ENCODE assay signal across 9 cellular contexts in the genomic region with DNA sequence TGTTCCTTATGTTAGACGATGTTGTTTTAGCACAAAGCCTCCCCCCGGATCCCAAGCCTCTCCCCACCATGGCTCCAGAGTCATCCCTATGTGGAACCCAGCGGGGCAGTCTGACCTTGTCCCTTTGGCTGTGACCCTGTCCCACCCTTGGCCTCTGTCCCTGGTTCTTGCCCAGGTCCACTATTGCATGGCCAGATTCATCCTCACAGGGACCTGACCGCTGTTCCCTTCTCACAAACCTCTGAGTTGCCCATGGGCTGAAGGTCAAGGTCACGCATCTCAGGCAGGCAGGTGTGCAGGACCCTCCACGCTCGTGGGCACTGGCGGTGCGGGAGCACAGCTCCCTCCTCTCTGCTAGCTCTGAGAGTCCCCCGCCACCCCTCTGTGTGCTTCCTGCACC. TPM values are rescaled to one million over a fixed set of nuclear protein-coding genes. Genes with fewer than 3 reads are reported as not detected.
DNase-seq lines count a peak whose midpoint lies in the region; ATAC-seq and TF ChIP-seq lines count a peak whose summit lies in the region.
"Had no signal": no experiment of that assay in that cellular context is flagged by ENCODE, and none has a peak within 500 bp of the region (broad histone marks: within the 10 kb centered on the region; RNA-seq: fewer than 3 reads in every experiment).

No MANE protein-coding gene starts in this region.

- peak overlapping the region; percentile 91 for H3K27ac Mint-ChIP-seq in activated CD4-positive, alpha-beta T cell treated with anti-CD3 and anti-CD28 coated beads, Interleukin-2, amount 10 ng/mL, durations not matched to agents 24 days and 14 days
- H3K27ac Mint-ChIP-seq in WTC11 (peak overlapping the region; percentile 32), glutamatergic neuron (ENCODE audit: unreplicated experiment) (peak overlapping the region; percentile 96)

- POLR2A ChIA-PET in WTC11 (lab: Charles Lee) = interaction anchor here (1.3 kb wide), 1 partner anchor 50 kb away, joined by 3 read pairs; no protein-coding TSS in a partner anchor

- no peak for ATAC-seq in WTC11
- no peak for ATAC-seq in HG02973 (IDR thresholded peaks at IDR 0.05; ENCODE audit: unreplicated experiment)
- ATAC-seq in foreskin keratinocyte = no peak

- H3K27ac ChIP-seq in spleen (peak overlapping the region in 7 of 8 donors; percentile 77 to 87 (median 82)), foreskin keratinocyte (no peak overlapping the region)
- H3K27ac ChIP-seq: vagina had no signal

- H3K27me3 ChIP-seq in spleen (replicated peaks in 1 of 7) = no peaks in the 10 kb centered on the region
- no peaks in the 10 kb centered on the region for H3K27me3 ChIP-seq in foreskin keratinocyte
- H3K27me3 ChIP-seq: vagina had no signal

- intact Hi-C loops in activated CD4-positive, alpha-beta T cell treated with anti-CD3 and anti-CD28 coated beads, Interleukin-2, amount 10 ng/mL, durations not matched to agents 24 days and 14 days (cut with micrococcal nuclease) = loop anchor here (5.0 kb wide), 1 partner anchor 63 kb away; no protein-coding TSS in a partner anchor
- intact Hi-C loops in spleen (cut with DNase I; ENCODE audit: low total_unique reads) = no loop called here

- peak overlapping the region; percentile 78 for H3K4me3 Mint-ChIP-seq in activated CD4-positive, alpha-beta T cell treated with anti-CD3 and anti-CD28 coated beads, Interleukin-2, amount 10 ng/mL, durations not matched to agents 24 days and 14 days
- no peak overlapping the region for H3K4me3 Mint-ChIP-seq in WTC11
- H3K4me3 Mint-ChIP-seq in glutamatergic neuron (ENCODE audit: unreplicated experiment) = peak overlapping the region; percentile 82

- H3K9me3 ChIP-seq in spleen = no peaks in the 10 kb centered on the region
- H3K9me3 ChIP-seq: vagina had no signal

- no peak for DNase-seq in activated CD4-positive, alpha-beta T cell treated with anti-CD3 and anti-CD28 coated beads, Interleukin-2, amount 10 ng/mL, durations not matched to agents 24 days and 14 days
- DNase-seq in activated CD4-positive, alpha-beta T cell treated with anti-CD3 and anti-CD28 coated beads for 4 hours = no peak
- DNase-seq in WTC11 (ENCODE audit: low spot score) (no peak), glutamatergic neuron (no peak), spleen (peak; percentile 73), foreskin keratinocyte (no peak), NCI-H524 treated with DMSO at 0.1 percent for 48 hours (lab: John Stamatoyannopoulos, UW) (no peak)

- no peaks in the 10 kb centered on the region for H3K36me3 ChIP-seq in spleen
- H3K36me3 ChIP-seq: vagina had no signal

- no peaks in the 10 kb centered on the region for H3K27me3 Mint-ChIP-seq in activated CD4-positive, alpha-beta T cell treated with anti-CD3 and anti-CD28 coated beads, Interleukin-2, amount 10 ng/mL, durations not matched to agents 24 days and 14 days
- H3K27me3 Mint-ChIP-seq in WTC11 (ENCODE audit: low read depth) (no peaks in the 10 kb centered on the region), glutamatergic neuron (ENCODE audit: unreplicated experiment) (peaks cover 19% of the 10 kb centered on the region)

- H3K9me3 Mint-ChIP-seq in activated CD4-positive, alpha-beta T cell treated with anti-CD3 and anti-CD28 coated beads, Interleukin-2, amount 10 ng/mL, durations not matched to agents 24 days and 14 days = no peaks in the 10 kb centered on the region
- H3K9me3 Mint-ChIP-seq in WTC11 = no peaks in the 10 kb centered on the region
- H3K9me3 Mint-ChIP-seq in glutamatergic neuron (ENCODE audit: unreplicated experiment) = peaks cover 25% of the 10 kb centered on the region

- 39 to 66% (median 47%) methylated on average over 10 of the region's 10 CpGs for WGBS in spleen, 5 donors

- CTCF ChIA-PET in WTC11 (lab: Charles Lee) = interaction anchor here (0.6 to 1.8 kb wide), 6 partner anchors 10 to 63 kb away, joined by 3 to 7 read pairs (median 4); partner anchors contain the start of gene BCR

- H3K36me3 Mint-ChIP-seq in activated CD4-positive, alpha-beta T cell treated with anti-CD3 and anti-CD28 coated beads, Interleukin-2, amount 10 ng/mL, durations not matched to agents 24 days and 14 days (ENCODE audit: low read depth) = no peaks in the 10 kb centered on the region
- H3K36me3 Mint-ChIP-seq in WTC11 = no peaks in the 10 kb centered on the region
- peaks cover 5% of the 10 kb centered on the region for H3K36me3 Mint-ChIP-seq in glutamatergic neuron (ENCODE audit: unreplicated experiment)

- no peak for TF ChIP-seq POLR2A in spleen (IDR thresholded peaks at IDR 0.05)

- peaks cover 65 to 100% (median 98%) of the 10 kb centered on the region in 6 donors for H3K4me1 ChIP-seq in spleen
- peaks cover 42% of the 10 kb centered on the region for H3K4me1 ChIP-seq in foreskin keratinocyte

- peak overlapping the region in 2 of 8 donors; percentile 1 to 49 for H3K4me3 ChIP-seq in spleen
- H3K4me3 ChIP-seq: vagina had no signal

- H3K4me1 Mint-ChIP-seq in activated CD4-positive, alpha-beta T cell treated with anti-CD3 and anti-CD28 coated beads, Interleukin-2, amount 10 ng/mL, durations not matched to agents 24 days and 14 days = peaks cover 88% of the 10 kb centered on the region
- peaks cover 95% of the 10 kb centered on the region for H3K4me1 Mint-ChIP-seq in WTC11
- peaks cover 90% of the 10 kb centered on the region for H3K4me1 Mint-ChIP-seq in glutamatergic neuron (ENCODE audit: low read depth, unreplicated experiment)

- no peak for TF ChIP-seq CTCF in WTC11 (IDR thresholded peaks at IDR 0.05)
- no peak for TF ChIP-seq CTCF in glutamatergic neuron (IDR thresholded peaks at IDR 0.05; ENCODE audit: partially characterized antibody, unreplicated experiment)
- no peak for TF ChIP-seq CTCF in spleen (IDR thresholded peaks at IDR 0.05 in 8 of 11, conservative IDR thresholded peaks at IDR 0.05 in 3 of 11)
- TF ChIP-seq CTCF in foreskin keratinocyte (conservative IDR thresholded peaks at IDR 0.05) = no peak

TF ChIP-seq in WTC11, 78 proteins besides CTCF, POLR2A, EP300 and RAD21 (continues in another document):
- no peak for TF ChIP-seq ATF1 (CRISPR knock-in tag; IDR thresholded peaks at IDR 0.05)
- no peak for TF ChIP-seq ZNF423 (CRISPR knock-in tag; IDR thresholded peaks at IDR 0.05)
- no peak for TF ChIP-seq JUN (CRISPR knock-in tag; IDR thresholded peaks at IDR 0.05)
- no peak for TF ChIP-seq ZNF425 (CRISPR knock-in tag; conservative IDR thresholded peaks at IDR 0.05)
- TF ChIP-seq ATF2 (CRISPR knock-in tag; IDR thresholded peaks at IDR 0.05; ENCODE audit: borderline replicate concordance, low read depth) = no peak
- no peak for TF ChIP-seq ATF3 (CRISPR knock-in tag; conservative IDR thresholded peaks at IDR 0.05)

RNA-seq across cellular contexts. Expression of gene BCR, which starts 39.0 kb away (rescaled TPM):
- total RNA-seq in activated CD4-positive, alpha-beta T cell treated with anti-CD3 and anti-CD28 coated beads, Interleukin-2, amount 10 ng/mL, durations not matched to agents 24 days and 14 days = 45.1 and 47.4 TPM in 2 replicates
- total RNA-seq in WTC11 (2021) = 96.5 to 129 TPM (median 105 TPM) in 3 replicates
- 268 TPM for total RNA-seq in glutamatergic neuron (ENCODE audit: unreplicated experiment)
- 10 to 100 TPM; 39.3 to 64.8 (median 56.3) TPM for total RNA-seq in spleen
- polyA plus RNA-seq in spleen = 10 to 100 TPM; 15.2 to 21.9 (median 15.8) TPM
- 55.6 and 58.1 TPM in 2 replicates for total RNA-seq in foreskin keratinocyte
- polyA plus RNA-seq in foreskin keratinocyte = 32.6 and 37.5 TPM in 2 replicates

Comparison
In these comparisons a context has a peak if more than half of its experiments do, and no peak if none do; other contexts are left out.
1. H3K27ac Mint-ChIP-seq: peak in every context shown above with its lines; median percentile 96 in glutamatergic neuron; 91 in activated CD4-positive, alpha-beta T cell treated with anti-CD3 and anti-CD28 coated beads, Interleukin-2, amount 10 ng/mL, durations not matched to agents 24 days and 14 days; 32 in WTC11.